In the genomic region with DNA sequence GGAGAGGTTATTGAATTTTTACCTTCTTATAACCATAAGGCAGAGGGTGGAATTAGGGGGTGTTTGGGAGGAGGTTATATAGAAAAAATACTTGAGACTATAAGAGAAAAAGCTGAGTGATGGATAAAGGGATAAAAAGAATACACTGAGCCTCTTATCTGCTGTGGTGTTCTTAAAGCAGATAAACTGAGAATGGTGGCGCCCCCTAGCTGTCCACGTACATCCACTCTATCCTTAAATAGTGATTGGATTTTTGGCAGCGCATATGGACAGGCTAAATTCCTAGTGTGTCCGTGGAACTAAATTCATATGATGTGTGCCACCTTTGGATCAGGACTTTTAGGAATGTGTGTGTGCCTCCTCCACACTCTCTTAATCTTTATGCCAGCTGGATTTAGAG, we compare ENCODE assay signal across 8 cellular contexts.
DNase-seq lines count a peak whose midpoint lies in the region.

No MANE protein-coding gene starts in this region.

- H3K4ac ChIP-seq in mesendoderm (ENCODE audit: low read depth, low read length), result no peak overlapping the region

- H3K79me1 ChIP-seq in mesendoderm (ENCODE audit: low read length), result no peaks in the 10 kb centered on the region

- H4K5ac ChIP-seq in mesendoderm (ENCODE audit: low read length), result no peak overlapping the region

- no peak overlapping the region for H3K27ac ChIP-seq in mesendoderm (ENCODE audit: low read depth, low read length)

- H3K4me3 ChIP-seq in mesendoderm (ENCODE audit: low read length), result no peak overlapping the region

- H3K23ac ChIP-seq in mesendoderm (ENCODE audit: low read length), result no peak overlapping the region

- no peaks in the 10 kb centered on the region for H3K27me3 ChIP-seq in mesendoderm (ENCODE audit: insufficient read depth, low read length, poor library complexity)

- no peak overlapping the region for H2AK5ac ChIP-seq in mesendoderm (ENCODE audit: low read length)

- H3K36me3 ChIP-seq in mesendoderm (ENCODE audit: control insufficient read depth, insufficient read depth, low read length), result no peaks in the 10 kb centered on the region

- WGBS in mesendoderm (ENCODE audit: extremely low coverage, insufficient coverage, low lambda C conversion rate), result no CpG with 5 or more reads among the region's 4 CpGs

- no peak overlapping the region for H2BK15ac ChIP-seq in mesendoderm (replicated peaks; ENCODE audit: low read depth)

- H3K18ac ChIP-seq in mesendoderm (ENCODE audit: low read length), result no peak overlapping the region

- DNase-seq in NCI-H748 (lab: John Stamatoyannopoulos, UW; ENCODE audit: unreplicated experiment), result peak; percentile 24
- DNase-seq in NCI-H748 treated with DMSO at 0.1 percent for 48 hours (lab: John Stamatoyannopoulos, UW), result no peak
- peak; percentile 46 for DNase-seq in NCI-H69 (lab: John Stamatoyannopoulos, UW)
- peak; percentile 0 for DNase-seq in activated naive CD8-positive, alpha-beta T cell treated with anti-CD3 and anti-CD28 coated beads, Interleukin-2, amount 50 U/mL, for 16 hours (ENCODE audit: low read depth, low spot score)
- DNase-seq in mesendoderm, result peak; percentile 61
- DNase-seq in NCI-H1436 treated with DMSO at 0.1 percent for 48 hours (lab: John Stamatoyannopoulos, UW), result no peak
- DNase-seq in KG1 (lab: John Stamatoyannopoulos, UW), result no peak
- no peak for DNase-seq in NCI-H2196 treated with DMSO at 0.1 percent for 48 hours (lab: John Stamatoyannopoulos, UW; ENCODE audit: unreplicated experiment)

- no peak overlapping the region for H3K4me2 ChIP-seq in mesendoderm (ENCODE audit: low read length)

- no peaks in the 10 kb centered on the region for H3K4me1 ChIP-seq in mesendoderm (ENCODE audit: control insufficient read depth, low read depth, low read length)

- H3K56ac ChIP-seq in mesendoderm (ENCODE audit: low read length), result no peak overlapping the region

- H4K8ac ChIP-seq in mesendoderm (ENCODE audit: low read depth, low read length), result no peak overlapping the region

- H3K9ac ChIP-seq in mesendoderm (ENCODE audit: low read length), result no peak overlapping the region

- H2BK5ac ChIP-seq in mesendoderm (ENCODE audit: low read length), result no peak overlapping the region

- no peaks in the 10 kb centered on the region for H3K79me2 ChIP-seq in mesendoderm (ENCODE audit: control insufficient read depth, insufficient read depth, low read length)

- no peak overlapping the region for H2BK120ac ChIP-seq in mesendoderm (ENCODE audit: low read depth, low read length)

Comparison
In these comparisons a context has a peak if more than half of its experiments do, and no peak if none do; other contexts are left out.
1. DNase-seq: peak in NCI-H748 (single experiment), NCI-H69 (single experiment), activated naive CD8-positive, alpha-beta T cell treated with anti-CD3 and anti-CD28 coated beads, Interleukin-2, amount 50 U/mL, for 16 hours (single experiment) and mesendoderm (single experiment); none in NCI-H748 treated with DMSO at 0.1 percent for 48 hours (single experiment), NCI-H1436 treated with DMSO at 0.1 percent for 48 hours (single experiment), KG1 (single experiment) and NCI-H2196 treated with DMSO at 0.1 percent for 48 hours (single experiment).